8 cellular contexts compared by ENCODE assay signal in the genomic region with DNA sequence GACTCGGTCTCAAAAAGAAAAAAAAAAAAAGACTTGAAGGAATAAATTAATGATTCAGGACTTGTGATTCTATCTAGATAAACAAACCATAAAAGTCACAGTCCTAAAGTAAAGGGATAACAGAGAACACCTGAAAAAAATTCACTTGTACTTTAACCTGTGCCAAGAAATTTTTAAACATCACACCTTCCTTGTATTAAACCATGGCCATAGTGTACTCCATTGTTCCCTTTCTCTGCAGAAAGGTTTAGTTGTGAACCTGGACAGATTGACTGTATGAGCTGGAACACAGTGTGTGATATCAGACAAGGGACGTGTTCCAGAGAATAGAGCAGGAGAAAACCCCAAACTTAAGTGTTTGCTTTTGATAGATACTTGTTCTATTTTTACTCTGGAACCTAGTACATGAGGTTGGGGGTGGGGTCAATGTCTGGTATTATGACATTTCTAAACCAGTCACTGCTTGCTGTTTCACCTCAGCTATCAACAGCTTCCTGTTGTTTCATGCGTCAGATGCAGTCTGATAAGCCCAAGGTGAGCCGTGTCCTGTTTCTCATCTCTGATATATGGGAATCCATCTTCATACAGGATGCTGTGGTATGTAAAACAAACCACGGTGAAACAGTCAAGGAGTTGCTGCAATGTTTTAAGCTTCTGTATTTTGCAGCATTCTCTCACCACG.
DNase-seq lines count a peak whose midpoint lies in the region; ATAC-seq and TF ChIP-seq lines count a peak whose summit lies in the region.

No MANE protein-coding gene starts in this region.

- no peak for TF ChIP-seq CTCF in tibial nerve (IDR thresholded peaks at IDR 0.05)

- H3K36me3 ChIP-seq in rectal smooth muscle tissue (ENCODE audit: control insufficient read depth, insufficient read depth, low read length) (no peaks in the 10 kb centered on the region), tibial nerve (no peaks in the 10 kb centered on the region)

- no peak for TF ChIP-seq POLR2A in tibial nerve (IDR thresholded peaks at IDR 0.05)

- no peak overlapping the region for H3K9ac ChIP-seq in rectal smooth muscle tissue (ENCODE audit: low read length)

- H3K27me3 ChIP-seq in rectal smooth muscle tissue (ENCODE audit: control insufficient read depth, insufficient read depth, low read length) (no peaks in the 10 kb centered on the region), tibial nerve (no peaks in the 10 kb centered on the region)

- no peaks in the 10 kb centered on the region for H3K9me3 ChIP-seq in tibial nerve

- ATAC-seq in GM18508 (IDR thresholded peaks at IDR 0.05; ENCODE audit: insufficient read depth, unreplicated experiment) (peak; percentile 67), HG02885 (IDR thresholded peaks at IDR 0.05; ENCODE audit: poor library complexity, unreplicated experiment) (peak; percentile 81)

- peaks cover 17% of the 10 kb centered on the region for H3K4me1 ChIP-seq in rectal smooth muscle tissue (ENCODE audit: control insufficient read depth, insufficient read depth, low read length)
- peaks cover 0 to 28% (median 7%) of the 10 kb centered on the region in 4 donors for H3K4me1 ChIP-seq in tibial nerve

- H3K27ac ChIP-seq in rectal smooth muscle tissue (ENCODE audit: low read depth, low read length): peak overlapping the region; percentile 76
- peak overlapping the region in 2 of 4 donors; percentile 6 to 39 for H3K27ac ChIP-seq in tibial nerve

- H3K4me3 ChIP-seq in rectal smooth muscle tissue (ENCODE audit: low read length): no peak overlapping the region
- no peak overlapping the region for H3K4me3 ChIP-seq in tibial nerve

- DNase-seq in OCI-M1 (lab: John Stamatoyannopoulos, UW) (peak; percentile 26), amniotic epithelial cell (ENCODE audit: low read depth) (peak; percentile 96), HuH-7.5 (ENCODE audit: low spot score) (no peak), NCI-H2227 treated with DMSO at 0.1 percent for 48 hours (lab: John Stamatoyannopoulos, UW) (no peak), tibial nerve (ENCODE audit: low spot score in 2 of 2) (no peak)

- TF ChIP-seq EP300 in tibial nerve (IDR thresholded peaks at IDR 0.05): no peak

- WGBS in tibial nerve, 2 donors: 62% methylated on average over 6 of the region's 6 CpGs

Comparison
In these comparisons a context has a peak if more than half of its experiments do, and no peak if none do; other contexts are left out.
1. DNase-seq: peak in OCI-M1 (single experiment) and amniotic epithelial cell (single experiment); none in HuH-7.5 (single experiment), NCI-H2227 treated with DMSO at 0.1 percent for 48 hours (single experiment) and tibial nerve (0 of 2).